In the genomic region with DNA sequence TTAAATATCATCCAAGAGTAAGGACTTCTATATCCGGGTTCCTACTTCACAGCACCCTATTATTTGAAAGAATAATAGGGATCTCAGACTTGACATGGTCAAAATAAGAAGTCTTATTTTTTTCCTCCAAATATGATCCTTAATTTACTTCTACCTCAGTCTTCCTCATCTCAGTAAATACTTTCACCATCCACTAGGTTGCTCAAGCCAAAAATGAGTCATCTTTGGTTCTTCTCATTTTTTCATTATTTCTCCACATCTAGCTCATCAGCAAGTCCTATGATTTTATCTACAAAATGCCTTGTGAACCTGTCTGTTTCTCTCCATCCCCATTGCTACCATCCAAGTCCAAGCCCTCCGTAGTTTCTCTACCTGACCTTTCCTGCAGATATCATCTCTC, we compare ENCODE assay signal across 1 cellular context.
TF ChIP-seq lines count a peak whose summit lies in the region.

No MANE protein-coding gene starts in this region.

TF ChIP-seq in WTC11, 78 proteins besides CTCF, POLR2A, EP300 and RAD21 (continued from another document):
- TF ChIP-seq, protein P1, sequence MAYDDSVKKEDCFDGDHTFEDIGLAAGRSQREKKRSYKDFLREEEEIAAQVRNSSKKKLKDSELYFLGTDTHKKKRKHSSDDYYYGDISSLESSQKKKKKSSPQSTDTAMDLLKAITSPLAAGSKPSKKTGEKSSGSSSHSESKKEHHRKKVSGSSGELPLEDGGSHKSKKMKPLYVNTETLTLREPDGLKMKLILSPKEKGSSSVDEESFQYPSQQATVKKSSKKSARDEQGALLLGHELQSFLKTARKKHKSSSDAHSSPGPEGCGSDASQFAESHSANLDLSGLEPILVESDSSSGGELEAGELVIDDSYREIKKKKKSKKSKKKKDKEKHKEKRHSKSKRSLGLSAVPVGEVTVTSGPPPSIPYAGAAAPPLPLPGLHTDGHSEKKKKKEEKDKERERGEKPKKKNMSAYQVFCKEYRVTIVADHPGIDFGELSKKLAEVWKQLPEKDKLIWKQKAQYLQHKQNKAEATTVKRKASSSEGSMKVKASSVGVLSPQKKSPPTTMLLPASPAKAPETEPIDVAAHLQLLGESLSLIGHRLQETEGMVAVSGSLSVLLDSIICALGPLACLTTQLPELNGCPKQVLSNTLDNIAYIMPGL (CRISPR knock-in tag; IDR thresholded peaks at IDR 0.05), result no peak
- TF ChIP-seq OVOL2 (CRISPR knock-in tag; IDR thresholded peaks at IDR 0.05; ENCODE audit: borderline replicate concordance), result no peak
- TF ChIP-seq FOXP1 (CRISPR knock-in tag; IDR thresholded peaks at IDR 0.05; ENCODE audit: borderline replicate concordance), result no peak
- TF ChIP-seq, protein P2, sequence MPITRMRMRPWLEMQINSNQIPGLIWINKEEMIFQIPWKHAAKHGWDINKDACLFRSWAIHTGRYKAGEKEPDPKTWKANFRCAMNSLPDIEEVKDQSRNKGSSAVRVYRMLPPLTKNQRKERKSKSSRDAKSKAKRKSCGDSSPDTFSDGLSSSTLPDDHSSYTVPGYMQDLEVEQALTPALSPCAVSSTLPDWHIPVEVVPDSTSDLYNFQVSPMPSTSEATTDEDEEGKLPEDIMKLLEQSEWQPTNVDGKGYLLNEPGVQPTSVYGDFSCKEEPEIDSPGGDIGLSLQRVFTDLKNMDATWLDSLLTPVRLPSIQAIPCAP (CRISPR knock-in tag; IDR thresholded peaks at IDR 0.05), result no peak
- TF ChIP-seq MXD4 (CRISPR knock-in tag; IDR thresholded peaks at IDR 0.05; ENCODE audit: borderline replicate concordance), result no peak
- TF ChIP-seq, protein P3, sequence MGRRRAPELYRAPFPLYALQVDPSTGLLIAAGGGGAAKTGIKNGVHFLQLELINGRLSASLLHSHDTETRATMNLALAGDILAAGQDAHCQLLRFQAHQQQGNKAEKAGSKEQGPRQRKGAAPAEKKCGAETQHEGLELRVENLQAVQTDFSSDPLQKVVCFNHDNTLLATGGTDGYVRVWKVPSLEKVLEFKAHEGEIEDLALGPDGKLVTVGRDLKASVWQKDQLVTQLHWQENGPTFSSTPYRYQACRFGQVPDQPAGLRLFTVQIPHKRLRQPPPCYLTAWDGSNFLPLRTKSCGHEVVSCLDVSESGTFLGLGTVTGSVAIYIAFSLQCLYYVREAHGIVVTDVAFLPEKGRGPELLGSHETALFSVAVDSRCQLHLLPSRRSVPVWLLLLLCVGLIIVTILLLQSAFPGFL (CRISPR knock-in tag; IDR thresholded peaks at IDR 0.05; ENCODE audit: borderline replicate concordance), result no peak
- TF ChIP-seq, protein P4, sequence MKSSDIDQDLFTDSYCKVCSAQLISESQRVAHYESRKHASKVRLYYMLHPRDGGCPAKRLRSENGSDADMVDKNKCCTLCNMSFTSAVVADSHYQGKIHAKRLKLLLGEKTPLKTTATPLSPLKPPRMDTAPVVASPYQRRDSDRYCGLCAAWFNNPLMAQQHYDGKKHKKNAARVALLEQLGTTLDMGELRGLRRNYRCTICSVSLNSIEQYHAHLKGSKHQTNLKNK (CRISPR knock-in tag; IDR thresholded peaks at IDR 0.05), result no peak
- TF ChIP-seq ZNF219 (CRISPR knock-in tag; IDR thresholded peaks at IDR 0.05; ENCODE audit: borderline replicate concordance), result no peak
